ENCODE assay signal across 1 cellular context in genomic region chr19:36573020-36573947, GRCh38.
TF ChIP-seq lines count a peak whose summit lies in the region.

Gene ZNF529 (minus strand): TSS chr19:36573292. CDS start chr19:36572346, 946 bp downstream.

TF ChIP-seq in A549, 52 proteins besides CTCF, POLR2A, EP300 and RAD21 (continued from another document):
- TF ChIP-seq HMGXB4 (CRISPR knock-in tag; IDR thresholded peaks at IDR 0.05; ENCODE audit: borderline replicate concordance), result 0 out of 2 replicates have a peak, but pooled peaks have one; percentile 53
- peak; percentile 48; the same call in 1 of the 2 replicates for TF ChIP-seq RARB (CRISPR knock-in tag; IDR thresholded peaks at IDR 0.05)
TF ChIP-seq in A549: peak in this region for 13.
